29 cellular contexts compared by ENCODE assay signal in genomic region chr5:176190886-176191755, GRCh38.
"Had no signal": no experiment of that assay in that cellular context is flagged by ENCODE, and none has a peak within 500 bp of the region (broad histone marks: within the 10 kb centered on the region; RNA-seq: fewer than 3 reads in every experiment).

No MANE protein-coding gene starts in this region.

- H3K27me3 ChIP-seq: ascending aorta, colonic mucosa had no signal

- H3K4me1 ChIP-seq: ascending aorta, breast epithelium, colonic mucosa had no signal

- H3K4me3 ChIP-seq: ascending aorta, breast epithelium, cardiac muscle cell, colonic mucosa had no signal

- DNase-seq: activated B cell treated with CpG ODN at 0.5 μM for 24 hours; activated CD4-positive, alpha-beta T cell treated with anti-CD3 and anti-CD28 coated beads for 48 hours; activated CD4-positive, alpha-beta T cell treated with anti-CD3 and anti-CD28 coated beads, Interleukin-2, amount 50 U/mL, for 1 hour; activated CD4-positive, alpha-beta T cell treated with anti-CD3 and anti-CD28 coated beads, Interleukin-2, amount 50 U/mL, for 48 hours; activated CD8-positive, alpha-beta memory T cell treated with anti-CD3 and anti-CD28 coated beads for 24 hours; activated CD8-positive, alpha-beta T cell treated with anti-CD3 and anti-CD28 coated beads for 36 hours; activated effector memory CD4-positive, alpha-beta T cell treated with anti-CD3 and anti-CD28 coated beads, Interleukin-2, amount 50 U/mL, for 16 hours; activated naive CD4-positive, alpha-beta T cell treated with anti-CD3 and anti-CD28 coated beads, Interleukin-2, amount 10 ng/mL, durations not matched to agents 7 days and 5 days; activated naive CD8-positive, alpha-beta T cell treated with anti-CD3 and anti-CD28 coated beads, Interleukin-2, amount 10 ng/mL, durations not matched to agents 7 days and 5 days; activated T-cell treated with anti-CD3 and anti-CD28 coated beads, Interleukin-2, amount 50 U/mL, for 48 hours; central memory CD4-positive, alpha-beta T cell; cerebellar nuclear complex; colonic mucosa; effector CD8-positive, alpha-beta T cell; foreskin fibroblast; T-helper 1 cell; T-helper 17 cell; T1000; WERI-Rb-1 had no signal

- H3K27ac Mint-ChIP-seq: activated B cell treated with CpG ODN at 0.5 μM for 24 hours; activated CD8-positive, alpha-beta T cell treated with anti-CD3 and anti-CD28 coated beads for 36 hours; activated naive CD4-positive, alpha-beta T cell treated with anti-CD3 and anti-CD28 coated beads, Interleukin-2, amount 10 ng/mL, durations not matched to agents 7 days and 5 days; activated naive CD4-positive, alpha-beta T cell treated with anti-CD3 and anti-CD28 coated beads, Interleukin-2, amount 50 U/mL, for 72 hours; activated naive CD8-positive, alpha-beta T cell treated with anti-CD3 and anti-CD28 coated beads, Interleukin-2, amount 10 ng/mL, durations not matched to agents 7 days and 5 days; activated T-helper 1 cell treated with anti-CD3 and anti-CD28 coated beads, Interleukin-12 subunit alpha, Interleukin-12 subunit beta, Interleukin-2, Interleukin-4 antibody, amounts not matched to agents 30 ng/mL and 10 ng/mL and 1 ng/mL, durations not matched to agents 14 hours and 24 hours and 36 hours; activated T-helper 2 cell treated with anti-CD3 and anti-CD28 coated beads, Interferon-gamma antibody, Interleukin-2, Interleukin-4, amounts not matched to agents 10 μg/mL and 5 μg/mL and 100 μg/mL, durations not matched to agents 14 hours and 24 hours and 36 hours; brain; T-helper 17 cell; T-helper 2 cell treated with Interferon-gamma antibody and Interleukin-4, amounts not matched to agents 5 μg/mL and 100 μg/mL, for 36 hours had no signal

- H3K27ac ChIP-seq: ascending aorta, breast epithelium, cardiac muscle cell, colonic mucosa, WERI-Rb-1 had no signal

- H3K4me1 Mint-ChIP-seq: activated B cell treated with CpG ODN at 0.5 μM for 24 hours, brain had no signal

- H3K36me3 ChIP-seq: ascending aorta, breast epithelium, cardiac muscle cell, colonic mucosa, WERI-Rb-1 had no signal

- ATAC-seq: activated CD4-positive, CD25-positive, alpha-beta regulatory T cell treated with anti-CD3 and anti-CD28 coated beads, Interleukin-2, amount 50 U/mL, for 24 hours; activated CD8-positive, alpha-beta T cell treated with anti-CD3 and anti-CD28 coated beads for 36 hours; activated naive CD4-positive, alpha-beta T cell treated with anti-CD3 and anti-CD28 coated beads, Interleukin-2, amount 50 U/mL, for 72 hours; esophagus mucosa; T-helper 17 cell had no signal

- H3K9me3 ChIP-seq: ascending aorta, breast epithelium, colonic mucosa had no signal

- H3K36me3 Mint-ChIP-seq: activated naive CD4-positive, alpha-beta T cell treated with anti-CD3 and anti-CD28 coated beads, Interleukin-2, amount 10 ng/mL, durations not matched to agents 7 days and 5 days; activated naive CD4-positive, alpha-beta T cell treated with anti-CD3 and anti-CD28 coated beads, Interleukin-2, amount 50 U/mL, for 72 hours; activated naive CD8-positive, alpha-beta T cell treated with anti-CD3 and anti-CD28 coated beads, Interleukin-2, amount 10 ng/mL, durations not matched to agents 7 days and 5 days; brain had no signal

- H3K4me3 Mint-ChIP-seq: activated B cell treated with CpG ODN at 0.5 μM for 24 hours; activated CD8-positive, alpha-beta T cell treated with anti-CD3 and anti-CD28 coated beads for 36 hours; activated naive CD4-positive, alpha-beta T cell treated with anti-CD3 and anti-CD28 coated beads, Interleukin-2, amount 10 ng/mL, durations not matched to agents 7 days and 5 days; activated naive CD8-positive, alpha-beta T cell treated with anti-CD3 and anti-CD28 coated beads, Interleukin-2, amount 10 ng/mL, durations not matched to agents 7 days and 5 days; activated T-helper 1 cell treated with anti-CD3 and anti-CD28 coated beads, Interleukin-12 subunit alpha, Interleukin-12 subunit beta, Interleukin-2, Interleukin-4 antibody, amounts not matched to agents 30 ng/mL and 10 ng/mL and 1 ng/mL, durations not matched to agents 14 hours and 24 hours and 36 hours; brain; T-helper 17 cell; T-helper 2 cell treated with Interferon-gamma antibody and Interleukin-4, amounts not matched to agents 5 μg/mL and 100 μg/mL, for 36 hours had no signal

- H3K9me3 Mint-ChIP-seq: activated B cell treated with CpG ODN at 0.5 μM for 24 hours; activated CD8-positive, alpha-beta T cell treated with anti-CD3 and anti-CD28 coated beads for 36 hours; activated naive CD4-positive, alpha-beta T cell treated with anti-CD3 and anti-CD28 coated beads, Interleukin-2, amount 10 ng/mL, durations not matched to agents 7 days and 5 days; activated naive CD4-positive, alpha-beta T cell treated with anti-CD3 and anti-CD28 coated beads, Interleukin-2, amount 50 U/mL, for 72 hours; activated naive CD8-positive, alpha-beta T cell treated with anti-CD3 and anti-CD28 coated beads, Interleukin-2, amount 10 ng/mL, durations not matched to agents 7 days and 5 days; activated T-helper 1 cell treated with anti-CD3 and anti-CD28 coated beads, Interleukin-12 subunit alpha, Interleukin-12 subunit beta, Interleukin-2, Interleukin-4 antibody, amounts not matched to agents 30 ng/mL and 10 ng/mL and 1 ng/mL, durations not matched to agents 14 hours and 24 hours and 36 hours; activated T-helper 2 cell treated with anti-CD3 and anti-CD28 coated beads, Interferon-gamma antibody, Interleukin-2, Interleukin-4, amounts not matched to agents 10 μg/mL and 5 μg/mL and 100 μg/mL, durations not matched to agents 14 hours and 24 hours and 36 hours; brain; T-helper 2 cell treated with Interferon-gamma antibody and Interleukin-4, amounts not matched to agents 5 μg/mL and 100 μg/mL, for 36 hours had no signal
